In genomic region chr2:237171895-237172294, GRCh38 we compare ENCODE assay signal across 13 cellular contexts.
DNase-seq lines count a peak whose midpoint lies in the region; TF ChIP-seq lines count a peak whose summit lies in the region.
"Had no signal": no experiment of that assay in that cellular context is flagged by ENCODE, and none has a peak within 500 bp of the region (broad histone marks: within the 10 kb centered on the region; RNA-seq: fewer than 3 reads in every experiment).

No MANE protein-coding gene starts in this region.

- H3K27ac Mint-ChIP-seq in mesothelial cell of epicardium, result peak overlapping the region; percentile 87
- H3K27ac Mint-ChIP-seq: activated CD4-positive, alpha-beta memory T cell treated with anti-CD3 and anti-CD28 coated beads, Interleukin-2, amount 10 ng/mL, durations not matched to agents 7 days and 5 days had no signal

- peaks cover 14% of the 10 kb centered on the region for H3K36me3 Mint-ChIP-seq in mesothelial cell of epicardium

- H3K27me3 ChIP-seq in ascending aorta, result no peaks in the 10 kb centered on the region
- H3K27me3 ChIP-seq in subcutaneous abdominal adipose tissue (ENCODE audit: control insufficient read depth in 5 of 5, insufficient read depth in 4 of 5, low read length in 5 of 5), result no peaks in the 10 kb centered on the region
- H3K27me3 ChIP-seq: colonic mucosa, Peyer's patch had no signal

- H3K4me3 ChIP-seq in ascending aorta, result peak overlapping the region in 1 of 2 donors; percentile 31
- no peak overlapping the region for H3K4me3 ChIP-seq in subcutaneous abdominal adipose tissue (ENCODE audit: low read depth in 1 of 5, low read length in 5 of 5)
- H3K4me3 ChIP-seq: colonic mucosa, Peyer's patch had no signal

- peak overlapping the region; percentile 24 to 32 for H3K27ac ChIP-seq in ascending aorta
- peak overlapping the region; percentile 79 for H3K27ac ChIP-seq in subcutaneous abdominal adipose tissue (ENCODE audit: low read depth, low read length)

- peaks cover 34% of the 10 kb centered on the region for H3K9me3 Mint-ChIP-seq in mesothelial cell of epicardium

- no peaks in the 10 kb centered on the region for H3K27me3 Mint-ChIP-seq in mesothelial cell of epicardium (ENCODE audit: low read depth)

- intact Hi-C loops in ascending aorta (cut with DNase I), result loop anchor here (1.0 to 5.0 kb wide), 5 partner anchors 85 to 400 kb away; no protein-coding TSS in a partner anchor

- DNase-seq in HCEC 1CT, result peak; percentile 26
- DNase-seq in ascending aorta (ENCODE audit: low spot score in 2 of 2), result no peak
- DNase-seq in mesothelial cell of epicardium (ENCODE audit: low spot score in 2 of 2, unreplicated experiment in 2 of 2), result no peak
- no peak for DNase-seq in UCSD-AML1 (lab: John Stamatoyannopoulos, UW; ENCODE audit: unreplicated experiment)
- DNase-seq in NK-92 (lab: John Stamatoyannopoulos, UW; ENCODE audit: unreplicated experiment), result no peak
- DNase-seq in cerebellar nuclear complex (lab: John Stamatoyannopoulos, UW), result no peak
- no peak for DNase-seq in SHP77 (lab: John Stamatoyannopoulos, UW)
- DNase-seq: activated CD4-positive, alpha-beta memory T cell treated with anti-CD3 and anti-CD28 coated beads, Interleukin-2, amount 10 ng/mL, durations not matched to agents 7 days and 5 days; amygdala; colonic mucosa; head of caudate nucleus; Peyer's patch had no signal

- H3K4me1 Mint-ChIP-seq in mesothelial cell of epicardium, result peaks cover 22% of the 10 kb centered on the region
- H3K4me1 Mint-ChIP-seq: activated CD4-positive, alpha-beta memory T cell treated with anti-CD3 and anti-CD28 coated beads, Interleukin-2, amount 10 ng/mL, durations not matched to agents 7 days and 5 days had no signal

- peaks cover 3 to 9% of the 10 kb centered on the region in 2 donors for H3K9me3 ChIP-seq in ascending aorta
- peaks cover 0 to 7% (median 3%) of the 10 kb centered on the region in 5 donors for H3K9me3 ChIP-seq in subcutaneous abdominal adipose tissue (ENCODE audit: control insufficient read depth in 5 of 5, low read length in 5 of 5)
- H3K9me3 ChIP-seq: colonic mucosa, Peyer's patch had no signal

- peak overlapping the region; percentile 6 for H3K4me3 Mint-ChIP-seq in mesothelial cell of epicardium
- H3K4me3 Mint-ChIP-seq: activated CD4-positive, alpha-beta memory T cell treated with anti-CD3 and anti-CD28 coated beads, Interleukin-2, amount 10 ng/mL, durations not matched to agents 7 days and 5 days had no signal

- H3K36me3 ChIP-seq in ascending aorta (no peaks in the 10 kb centered on the region), subcutaneous abdominal adipose tissue (ENCODE audit: control insufficient read depth in 5 of 5, insufficient read depth in 5 of 5, low read length in 5 of 5) (no peaks in the 10 kb centered on the region)
- H3K36me3 ChIP-seq: colonic mucosa, Peyer's patch had no signal

- H3K9ac ChIP-seq in subcutaneous abdominal adipose tissue (ENCODE audit: low read length in 5 of 5), result peak overlapping the region in 1 of 5 donors; percentile 40

- no peak for TF ChIP-seq CTCF in ascending aorta (IDR thresholded peaks at IDR 0.05)
- no peak for TF ChIP-seq CTCF in mesothelial cell of epicardium (IDR thresholded peaks at IDR 0.05; ENCODE audit: unreplicated experiment)

- H3K4me1 ChIP-seq in ascending aorta, result peaks cover 0 to 6% of the 10 kb centered on the region in 2 donors
- peaks cover 0 to 28% (median 18%) of the 10 kb centered on the region in 5 donors for H3K4me1 ChIP-seq in subcutaneous abdominal adipose tissue (ENCODE audit: control insufficient read depth in 5 of 5, insufficient read depth in 5 of 5, low read length in 5 of 5)
- H3K4me1 ChIP-seq: colonic mucosa, Peyer's patch had no signal
